22 cellular contexts compared by ENCODE assay signal in genomic region chr7:140937702-140938283, GRCh38. TPM values are rescaled to one million over a fixed set of nuclear protein-coding genes. Genes with fewer than 3 reads are reported as not detected.
A peak's percentile ranks its signal among the peaks of the same experiment; 100 is the strongest.
DNase-seq lines count a peak whose midpoint lies in the region; ATAC-seq lines count a peak whose summit lies in the region.
"Had no signal": no experiment of that assay in that cellular context is flagged by ENCODE, and none has a peak within 500 bp of the region (broad histone marks: within the 10 kb centered on the region; RNA-seq: fewer than 3 reads in every experiment).

No MANE protein-coding gene starts in this region.

- peak; percentile 37 for ATAC-seq in stimulated activated naive CD8-positive, alpha-beta T cell treated with anti-CD3 and anti-CD28 coated beads, Interleukin-15, Interleukin-2, amounts not matched to agents 100 U/mL and 50 U/mL, for 24 hours
- no peak for ATAC-seq in stimulated activated naive CD8-positive, alpha-beta T cell treated with anti-CD3 and anti-CD28 coated beads, Interleukin-15, amount 100 ng/mL, for 72 hours
- ATAC-seq in activated T-helper 17 cell treated with anti-CD3 and anti-CD28 coated beads, Interleukin-2, amount 50 U/mL, for 72 hours (replicated peaks), result peak; percentile 52
- peak; percentile 66 to 67 for ATAC-seq in stimulated activated naive B cell treated with anti-CD40 and anti-IgM and Interleukin-4, amounts not matched to agents 10 μg/mL and 1 μg/mL and 100 μg/mL, for 72 hours (replicated peaks)
- ATAC-seq in HG02852 (IDR thresholded peaks at IDR 0.05; ENCODE audit: unreplicated experiment) (no peak), HG03045 (IDR thresholded peaks at IDR 0.05; ENCODE audit: unreplicated experiment) (no peak)

- H3K9me3 Mint-ChIP-seq in stimulated activated naive CD8-positive, alpha-beta T cell treated with anti-CD3 and anti-CD28 coated beads, Interleukin-15, amount 100 ng/mL, for 72 hours, result no peaks in the 10 kb centered on the region
- no peaks in the 10 kb centered on the region for H3K9me3 Mint-ChIP-seq in activated T-helper 17 cell treated with anti-CD3 and anti-CD28 coated beads, Interleukin-2, amount 50 U/mL, for 72 hours
- peaks cover 11% of the 10 kb centered on the region in 2 donors for H3K9me3 Mint-ChIP-seq in stimulated activated naive B cell treated with anti-CD40 and anti-IgM and Interleukin-4, amounts not matched to agents 10 μg/mL and 1 μg/mL and 100 μg/mL, for 72 hours
- H3K9me3 Mint-ChIP-seq: CD14-positive monocyte; CD4-positive, alpha-beta memory T cell; CD8-positive, alpha-beta memory T cell had no signal

- H3K4me3 Mint-ChIP-seq in stimulated activated naive CD8-positive, alpha-beta T cell treated with anti-CD3 and anti-CD28 coated beads, Interleukin-15, amount 100 ng/mL, for 72 hours, result no peak overlapping the region
- H3K4me3 Mint-ChIP-seq in activated T-helper 17 cell treated with anti-CD3 and anti-CD28 coated beads, Interleukin-2, amount 50 U/mL, for 72 hours, result no peak overlapping the region
- H3K4me3 Mint-ChIP-seq in stimulated activated naive B cell treated with anti-CD40 and anti-IgM and Interleukin-4, amounts not matched to agents 10 μg/mL and 1 μg/mL and 100 μg/mL, for 72 hours, result no peak overlapping the region
- H3K4me3 Mint-ChIP-seq: CD14-positive monocyte; CD4-positive, alpha-beta memory T cell; CD8-positive, alpha-beta memory T cell had no signal

- H3K36me3 Mint-ChIP-seq in activated T-helper 17 cell treated with anti-CD3 and anti-CD28 coated beads, Interleukin-2, amount 50 U/mL, for 72 hours (ENCODE audit: low read depth), result no peaks in the 10 kb centered on the region
- peaks cover 0 to 19% of the 10 kb centered on the region in 2 donors for H3K36me3 Mint-ChIP-seq in stimulated activated naive B cell treated with anti-CD40 and anti-IgM and Interleukin-4, amounts not matched to agents 10 μg/mL and 1 μg/mL and 100 μg/mL, for 72 hours
- H3K36me3 Mint-ChIP-seq: CD14-positive monocyte; CD4-positive, alpha-beta memory T cell; CD4-positive, CD25-positive, alpha-beta regulatory T cell; CD8-positive, alpha-beta memory T cell had no signal

- no peak for DNase-seq in stimulated activated naive CD8-positive, alpha-beta T cell treated with anti-CD3 and anti-CD28 coated beads, Interleukin-15, Interleukin-2, amounts not matched to agents 100 U/mL and 50 U/mL, for 24 hours
- no peak for DNase-seq in stimulated activated naive CD8-positive, alpha-beta T cell treated with anti-CD3 and anti-CD28 coated beads, Interleukin-15, amount 100 ng/mL, for 72 hours
- DNase-seq in stimulated activated naive B cell treated with anti-CD40 and anti-IgM and Interleukin-4, amounts not matched to agents 10 μg/mL and 1 μg/mL and 100 μg/mL, for 72 hours, result no peak
- DNase-seq: 8988T; ACHN; BE2C; C1 segment of cervical spinal cord; CD4-positive, alpha-beta memory T cell; CD4-positive, CD25-positive, alpha-beta regulatory T cell; CD8-positive, alpha-beta memory T cell; COR-L47; DMS 273 treated with DMSO at 0.1 percent for 48 hours; DMS153; DMS53; DMS79; DND-41; EL; GDM1 had no signal

- H3K27me3 Mint-ChIP-seq in stimulated activated naive CD8-positive, alpha-beta T cell treated with anti-CD3 and anti-CD28 coated beads, Interleukin-15, amount 100 ng/mL, for 72 hours, result peaks cover 7% of the 10 kb centered on the region
- peaks cover 10% of the 10 kb centered on the region for H3K27me3 Mint-ChIP-seq in activated T-helper 17 cell treated with anti-CD3 and anti-CD28 coated beads, Interleukin-2, amount 50 U/mL, for 72 hours
- H3K27me3 Mint-ChIP-seq in stimulated activated naive B cell treated with anti-CD40 and anti-IgM and Interleukin-4, amounts not matched to agents 10 μg/mL and 1 μg/mL and 100 μg/mL, for 72 hours, result peaks cover 11 to 15% of the 10 kb centered on the region in 2 donors

- no peak overlapping the region for H3K27ac Mint-ChIP-seq in stimulated activated naive CD8-positive, alpha-beta T cell treated with anti-CD3 and anti-CD28 coated beads, Interleukin-15, amount 100 ng/mL, for 72 hours
- no peak overlapping the region for H3K27ac Mint-ChIP-seq in activated T-helper 17 cell treated with anti-CD3 and anti-CD28 coated beads, Interleukin-2, amount 50 U/mL, for 72 hours
- H3K27ac Mint-ChIP-seq in stimulated activated naive B cell treated with anti-CD40 and anti-IgM and Interleukin-4, amounts not matched to agents 10 μg/mL and 1 μg/mL and 100 μg/mL, for 72 hours, result peak overlapping the region; percentile 80
- H3K27ac Mint-ChIP-seq: CD4-positive, CD25-positive, alpha-beta regulatory T cell; CD8-positive, alpha-beta memory T cell had no signal

- H3K4me1 Mint-ChIP-seq in stimulated activated naive CD8-positive, alpha-beta T cell treated with anti-CD3 and anti-CD28 coated beads, Interleukin-15, amount 100 ng/mL, for 72 hours, result peaks cover 9% of the 10 kb centered on the region
- H3K4me1 Mint-ChIP-seq in activated T-helper 17 cell treated with anti-CD3 and anti-CD28 coated beads, Interleukin-2, amount 50 U/mL, for 72 hours, result peaks cover 7% of the 10 kb centered on the region
- peaks cover 12 to 17% of the 10 kb centered on the region in 2 donors for H3K4me1 Mint-ChIP-seq in stimulated activated naive B cell treated with anti-CD40 and anti-IgM and Interleukin-4, amounts not matched to agents 10 μg/mL and 1 μg/mL and 100 μg/mL, for 72 hours
- H3K4me1 Mint-ChIP-seq: CD14-positive monocyte; CD4-positive, alpha-beta memory T cell; CD4-positive, CD25-positive, alpha-beta regulatory T cell; CD8-positive, alpha-beta memory T cell had no signal

RNA-seq across cellular contexts. Expression of gene BRAF, which starts 13.1 kb away (rescaled TPM):
- total RNA-seq in activated T-helper 17 cell treated with anti-CD3 and anti-CD28 coated beads, Interleukin-2, amount 50 U/mL, for 72 hours, result 10 to 100 TPM; 27.6 to 35.1 TPM

Comparison
In these comparisons a context has a peak if more than half of its experiments do, and no peak if none do; other contexts are left out.
1. ATAC-seq: peak in stimulated activated naive CD8-positive, alpha-beta T cell treated with anti-CD3 and anti-CD28 coated beads, Interleukin-15, Interleukin-2, amounts not matched to agents 100 U/mL and 50 U/mL, for 24 hours (single experiment), activated T-helper 17 cell treated with anti-CD3 and anti-CD28 coated beads, Interleukin-2, amount 50 U/mL, for 72 hours (single experiment) and stimulated activated naive B cell treated with anti-CD40 and anti-IgM and Interleukin-4, amounts not matched to agents 10 μg/mL and 1 μg/mL and 100 μg/mL, for 72 hours (2 of 2); none in stimulated activated naive CD8-positive, alpha-beta T cell treated with anti-CD3 and anti-CD28 coated beads, Interleukin-15, amount 100 ng/mL, for 72 hours (single experiment), HG02852 (single experiment) and HG03045 (single experiment).